ENCODE assay signal across 20 cellular contexts in the genomic region with DNA sequence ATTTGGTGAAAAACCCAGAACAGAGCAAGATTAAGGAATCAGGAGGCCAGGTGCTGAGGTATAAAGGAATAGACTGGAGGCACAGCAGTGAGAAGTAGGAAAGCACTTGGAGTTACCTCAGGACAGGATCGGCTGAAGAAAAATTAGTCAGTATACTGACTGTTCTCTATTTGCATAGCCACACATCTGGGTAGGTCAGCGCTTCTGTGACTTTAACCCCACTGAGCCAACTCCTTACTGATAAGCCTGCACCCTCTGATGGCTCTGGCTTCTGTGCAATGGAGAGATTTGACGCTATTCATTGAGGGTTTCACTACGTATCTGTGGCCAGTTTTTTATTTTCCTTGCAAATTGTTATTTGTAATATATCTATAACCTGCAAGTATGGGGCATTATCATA. TPM values are rescaled to one million over a fixed set of nuclear protein-coding genes. Genes with fewer than 3 reads are reported as not detected.
DNase-seq lines count a peak whose midpoint lies in the region; ATAC-seq, FAIRE-seq and TF ChIP-seq lines count a peak whose summit lies in the region.
"Had no signal": no experiment of that assay in that cellular context is flagged by ENCODE, and none has a peak within 500 bp of the region (broad histone marks: within the 10 kb centered on the region; RNA-seq: fewer than 3 reads in every experiment).

No MANE protein-coding gene starts in this region.

- TF ChIP-seq POLR2A in transverse colon (IDR thresholded peaks at IDR 0.05) (no peak), esophagus squamous epithelium (IDR thresholded peaks at IDR 0.05) (no peak)

- H3K27ac ChIP-seq in hepatocyte (peak overlapping the region; percentile 33), pancreas (no peak overlapping the region), transverse colon (peak overlapping the region; percentile 35 to 71 (median 66)), esophagus squamous epithelium (no peak overlapping the region)
- H3K27ac ChIP-seq: GM23248 had no signal

- H2AFZ ChIP-seq in hepatocyte, result no peak overlapping the region
- H2AFZ ChIP-seq: GM23248 had no signal

- in situ Hi-C loops in transverse colon (cut with MboI; ENCODE audit: low pct_ligation_motif_present in 1 of 4, low pct_unique_long_range_greater_than_20kb in 1 of 4, low sequenced_read_pairs in 3 of 4), result no loop called here

- WGBS in hepatocyte (ENCODE audit: low lambda C conversion rate, missing lambda C conversion rate), result 61% methylated on average over 4 of the region's 4 CpGs
- WGBS in pancreas, 2 donors, result 25 to 39% methylated on average over 4 of the region's 4 CpGs
- 30 to 53% methylated on average over 4 of the region's 4 CpGs for WGBS in transverse colon (ENCODE audit: low coverage in 1 of 2), 2 donors
- WGBS in esophagus squamous epithelium, 2 donors, result 87 to 91% methylated on average over 4 of the region's 4 CpGs

- ATAC-seq in pancreas, result peak; percentile 67 to 84 (median 78)
- ATAC-seq in GM21390 (IDR thresholded peaks at IDR 0.05; ENCODE audit: unreplicated experiment), result no peak
- ATAC-seq: CD8-positive, alpha-beta T cell; HCT116 had no signal

- H3K36me3 ChIP-seq in hepatocyte (replicated peaks; ENCODE audit: insufficient read depth, low read depth) (no peaks in the 10 kb centered on the region), pancreas (no peaks in the 10 kb centered on the region), transverse colon (no peaks in the 10 kb centered on the region), esophagus squamous epithelium (peaks cover 0 to 11% (median 0%) of the 10 kb centered on the region in 3 donors)

- no peaks in the 10 kb centered on the region for H3K9me2 ChIP-seq in hepatocyte (replicated peaks; ENCODE audit: insufficient read depth)

- H3K4me3 ChIP-seq in hepatocyte (no peak overlapping the region), pancreas (no peak overlapping the region), transverse colon (no peak overlapping the region), esophagus squamous epithelium (no peak overlapping the region)
- H3K4me3 ChIP-seq: GM23248 had no signal

- intact Hi-C loops in pancreas (cut with DNase I) (no loop called here), transverse colon (cut with DNase I; ENCODE audit: low total_unique reads) (no loop called here), esophagus squamous epithelium (cut with DNase I) (no loop called here)

- no peak for FAIRE-seq in pancreas (lab: Jason Lieb, UNC)
- FAIRE-seq: A204.1, D721Med, G401.6, GM12891, H54 had no signal

- H4K20me1 ChIP-seq in hepatocyte (ENCODE audit: insufficient read depth, poor library complexity, severe bottlenecking), result no peaks in the 10 kb centered on the region

- no peak for TF ChIP-seq CTCF in hepatocyte (IDR thresholded peaks at IDR 0.05; ENCODE audit: poor library complexity)
- no peak for TF ChIP-seq CTCF in pancreas (IDR thresholded peaks at IDR 0.05)
- TF ChIP-seq CTCF in transverse colon (IDR thresholded peaks at IDR 0.05), result no peak
- no peak for TF ChIP-seq CTCF in esophagus squamous epithelium (IDR thresholded peaks at IDR 0.05)

- peaks cover 3% of the 10 kb centered on the region for H3K79me2 ChIP-seq in hepatocyte

- H3K4me1 ChIP-seq in hepatocyte (ENCODE audit: insufficient read depth) (peaks cover 4% of the 10 kb centered on the region), pancreas (peaks cover 0 to 11% (median 0%) of the 10 kb centered on the region in 3 donors), transverse colon (peaks cover 2 to 14% (median 6%) of the 10 kb centered on the region in 4 donors), esophagus squamous epithelium (no peaks in the 10 kb centered on the region)

- H3K9me3 ChIP-seq in hepatocyte (ENCODE audit: low read depth), result no peaks in the 10 kb centered on the region
- no peaks in the 10 kb centered on the region for H3K9me3 ChIP-seq in pancreas
- no peaks in the 10 kb centered on the region for H3K9me3 ChIP-seq in transverse colon
- no peaks in the 10 kb centered on the region for H3K9me3 ChIP-seq in esophagus squamous epithelium

- DNase-seq in NCI-H526 treated with DMSO at 0.1 percent for 48 hours (lab: John Stamatoyannopoulos, UW) (peak; percentile 49), hepatocyte (ENCODE audit: low spot score) (peak; percentile 52), pancreas (no peak), transverse colon (peak; percentile 48), esophagus squamous epithelium (lab: John Stamatoyannopoulos, UW) (no peak)
- DNase-seq in activated CD4-positive, alpha-beta T cell treated with anti-CD3 and anti-CD28 coated beads, Interleukin-2, amount 50 U/mL, for 48 hours, result no peak
- DNase-seq: CD8-positive, alpha-beta T cell; COR-L47; DMS153; DMS79 treated with DMSO at 0.1 percent for 48 hours; EL; GM23248 had no signal

- TF ChIP-seq EP300 in transverse colon (IDR thresholded peaks at IDR 0.05; ENCODE audit: low read depth), result no peak

- H3K27me3 ChIP-seq in hepatocyte (no peaks in the 10 kb centered on the region), pancreas (no peaks in the 10 kb centered on the region), transverse colon (no peaks in the 10 kb centered on the region), esophagus squamous epithelium (peaks cover 0 to 3% (median 0%) of the 10 kb centered on the region in 4 donors)

- peak overlapping the region; percentile 40 for H3K4me2 ChIP-seq in hepatocyte

RNA-seq across cellular contexts. Expression of gene MECOM, which starts 22.3 kb away (rescaled TPM):
- total RNA-seq in hepatocyte (40.9 and 48.8 TPM in 2 replicates), pancreas (10 to 100 TPM; 28.6 to 53.8 (median 47.5) TPM), transverse colon (10 to 100 TPM; 57.2 to 85.1 (median 80.7) TPM), esophagus squamous epithelium (10 to 100 TPM; 21.0 to 42.0 (median 26.6) TPM)
- polyA plus RNA-seq in hepatocyte (11.1 and 11.4 TPM in 2 replicates), pancreas (10 to 100 TPM in 1 of 2 donors, 1 to 10 TPM in 1; 8.7 to 19.6 TPM)
- total RNA-seq: CD8-positive, alpha-beta T cell had no signal
- polyA plus RNA-seq: CD14-positive monocyte had no signal

Comparison
In these comparisons a context has a peak if more than half of its experiments do, and no peak if none do; other contexts are left out.
1. DNase-seq: peak in NCI-H526 treated with DMSO at 0.1 percent for 48 hours (single experiment), hepatocyte (single experiment) and transverse colon (single experiment); none in pancreas (0 of 6), activated CD4-positive, alpha-beta T cell treated with anti-CD3 and anti-CD28 coated beads, Interleukin-2, amount 50 U/mL, for 48 hours (0 of 2) and esophagus squamous epithelium (single experiment).
2. H3K27ac ChIP-seq: peak in hepatocyte (single experiment) and transverse colon (4 of 4); none in pancreas (0 of 4) and esophagus squamous epithelium (0 of 4).